In genomic region chr9:87479801-87480201, GRCh38 we compare ENCODE assay signal across 8 cellular contexts. TPM values are rescaled to one million over a fixed set of nuclear protein-coding genes. Genes with fewer than 3 reads are reported as not detected.
DNase-seq lines count a peak whose midpoint lies in the region; ATAC-seq and TF ChIP-seq lines count a peak whose summit lies in the region.

No MANE protein-coding gene starts in this region.

- H2BK12ac ChIP-seq in mesenchymal stem cell (ENCODE audit: low read length in 2 of 2): no peak overlapping the region

- no peak overlapping the region for H2BK120ac ChIP-seq in mesenchymal stem cell (ENCODE audit: low read depth, low read length)

- H2AFZ ChIP-seq in OCI-LY3 (ENCODE audit: low read depth, low read length): no peak overlapping the region
- no peak overlapping the region for H2AFZ ChIP-seq in mesenchymal stem cell (ENCODE audit: low read depth, low read length)

- TF ChIP-seq CTCF in OCI-LY3 (IDR thresholded peaks at IDR 0.05; ENCODE audit: low read depth, low read length): no peak
- no peak for TF ChIP-seq CTCF in GM10266 (IDR thresholded peaks at IDR 0.05; ENCODE audit: control insufficient read depth, insufficient read depth, low read depth, missing control alignments)

- H3K14ac ChIP-seq in mesenchymal stem cell (ENCODE audit: low read length in 2 of 2): no peak overlapping the region

- no peaks in the 10 kb centered on the region for H3K79me1 ChIP-seq in mesenchymal stem cell (replicated peaks; ENCODE audit: low read length, poor library complexity, severe bottlenecking)

- in situ Hi-C loops in G401 (cut with HindIII; ENCODE audit: low sequenced_read_pairs): no loop called here

- no peak overlapping the region for H2AK5ac ChIP-seq in mesenchymal stem cell (ENCODE audit: low read length, severe bottlenecking)

- WGBS in mesenchymal stem cell: 100% methylated on average over 2 of the region's 4 CpGs

- H3K9me3 ChIP-seq in OCI-LY3 (ENCODE audit: insufficient read depth, low read length): no peaks in the 10 kb centered on the region
- H3K9me3 ChIP-seq in mesenchymal stem cell (ENCODE audit: control insufficient read depth, low read length): no peaks in the 10 kb centered on the region

- no peak overlapping the region for H4K91ac ChIP-seq in mesenchymal stem cell (ENCODE audit: low read length)

- H4K20me1 ChIP-seq in OCI-LY3 (ENCODE audit: insufficient read depth, low read length): no peaks in the 10 kb centered on the region

- no peak overlapping the region for H4K8ac ChIP-seq in mesenchymal stem cell (ENCODE audit: low read length)

- H3K36me3 ChIP-seq in OCI-LY3 (replicated peaks; ENCODE audit: low read depth, low read length): no peaks in the 10 kb centered on the region
- H3K36me3 ChIP-seq in mesenchymal stem cell (ENCODE audit: control insufficient read depth in 1 of 2, insufficient read depth in 2 of 2, low read depth in 1 of 2, low read length in 2 of 2): no peaks in the 10 kb centered on the region

- DNase-seq in activated CD4-positive, alpha-beta T cell treated with anti-CD3 and anti-CD28 coated beads for 48 hours: peak; percentile 20
- DNase-seq in activated CD4-positive, alpha-beta T cell treated with anti-CD3 and anti-CD28 coated beads for 1 hour: no peak
- DNase-seq in mesenchymal stem cell (no peak), GM10266 (ENCODE audit: extremely low spot score) (no peak), NCI-H82 treated with DMSO at 0.1 percent for 48 hours (lab: John Stamatoyannopoulos, UW; ENCODE audit: unreplicated experiment) (no peak), G401 (ENCODE audit: low spot score) (no peak)

- no peak overlapping the region for H3K23ac ChIP-seq in mesenchymal stem cell (ENCODE audit: low read length in 2 of 2)

- H3K4me3 ChIP-seq in OCI-LY3 (ENCODE audit: low read length): no peak overlapping the region
- no peak overlapping the region for H3K4me3 ChIP-seq in mesenchymal stem cell (ENCODE audit: insufficient read depth in 1 of 2, low read depth in 1 of 2, low read length in 2 of 2)

- H3K27me3 ChIP-seq in OCI-LY3 (ENCODE audit: low read depth, low read length): no peaks in the 10 kb centered on the region
- H3K27me3 ChIP-seq in mesenchymal stem cell (ENCODE audit: control insufficient read depth in 1 of 2, insufficient read depth in 1 of 2, low read length in 2 of 2): peaks cover 0 to 3% of the 10 kb centered on the region in 2 experiments

- no peak overlapping the region for H2BK5ac ChIP-seq in mesenchymal stem cell (ENCODE audit: low read depth, low read length, poor library complexity, severe bottlenecking)

- H3K4me1 ChIP-seq in OCI-LY3 (ENCODE audit: low read length): peaks cover 9% of the 10 kb centered on the region
- H3K4me1 ChIP-seq in mesenchymal stem cell (ENCODE audit: control insufficient read depth, insufficient read depth, low read depth, low read length): peaks cover 3% of the 10 kb centered on the region

- H3K18ac ChIP-seq in mesenchymal stem cell (ENCODE audit: low read depth in 1 of 2, low read length in 2 of 2): peak overlapping the region in 1 of 2 experiments; percentile 34

- H3K27ac ChIP-seq in OCI-LY3 (ENCODE audit: low read length) (no peak overlapping the region), mesenchymal stem cell (ENCODE audit: low read length, poor library complexity, severe bottlenecking) (peak overlapping the region; percentile 19)

- no peak overlapping the region for H3K9ac ChIP-seq in OCI-LY3 (ENCODE audit: low read length)
- H3K9ac ChIP-seq in mesenchymal stem cell (ENCODE audit: low read length): no peak overlapping the region

- no peak overlapping the region for H2BK15ac ChIP-seq in mesenchymal stem cell (ENCODE audit: low read depth, poor library complexity, severe bottlenecking)

- H3K4me2 ChIP-seq in OCI-LY3 (ENCODE audit: low read length) (peak overlapping the region; percentile 50), mesenchymal stem cell (ENCODE audit: low read length, poor library complexity, severe bottlenecking) (no peak overlapping the region)

- peak; percentile 88 for ATAC-seq in HG02884 (IDR thresholded peaks at IDR 0.05; ENCODE audit: unreplicated experiment)

- no peaks in the 10 kb centered on the region for H3K79me2 ChIP-seq in OCI-LY3 (ENCODE audit: low read length)

- no peak overlapping the region for H3K4ac ChIP-seq in mesenchymal stem cell (ENCODE audit: low read depth in 1 of 2, low read length in 2 of 2)

RNA-seq across cellular contexts. Expression of gene DAPK1, which starts 17.9 kb away (rescaled TPM):
- polyA plus RNA-seq in mesenchymal stem cell (2013, experiment 1 of 2): 3.1 TPM
- 3.0 TPM for polyA plus RNA-seq in mesenchymal stem cell (2013, experiment 2 of 2)
- total RNA-seq in G401 (2014; rRNA removed; shearing (Covaris generic)): not detected in 2 replicates
